21 cellular contexts compared by ENCODE assay signal in genomic region chr14:96486705-96487104, GRCh38. TPM values are rescaled to one million over a fixed set of nuclear protein-coding genes. Genes with fewer than 3 reads are reported as not detected.
DNase-seq lines count a peak whose midpoint lies in the region; ATAC-seq, FAIRE-seq and TF ChIP-seq lines count a peak whose summit lies in the region.
"Had no signal": no experiment of that assay in that cellular context is flagged by ENCODE, and none has a peak within 500 bp of the region (broad histone marks: within the 10 kb centered on the region; RNA-seq: fewer than 3 reads in every experiment).

No MANE protein-coding gene starts in this region.

- no peak overlapping the region for H3K27ac ChIP-seq in GM12878 (ENCODE audit: control insufficient read depth, insufficient read depth)
- H3K27ac ChIP-seq: cardiac muscle cell, ovary, skin epidermis, WERI-Rb-1 had no signal

- H3K4me2 ChIP-seq in GM12878 (ENCODE audit: control insufficient read depth, insufficient read depth), result 0 out of 2 replicates have a peak overlapping the region, but pooled peaks have one; percentile 5

- no peaks in the 10 kb centered on the region for H3K79me2 ChIP-seq in GM12878 (ENCODE audit: control insufficient read depth, insufficient read depth, low read length)

- FAIRE-seq in GM12878 (lab: Jason Lieb, UNC), result no peak

- peaks cover 15% of the 10 kb centered on the region for H3K27me3 Mint-ChIP-seq in activated CD8-positive, alpha-beta T cell treated with anti-CD3 and anti-CD28 coated beads, Interleukin-2, amount 10 ng/mL, durations not matched to agents 7 days and 5 days (ENCODE audit: low read depth)
- H3K27me3 Mint-ChIP-seq: type B pancreatic cell had no signal

- no peak overlapping the region for H3K4me3 Mint-ChIP-seq in activated CD8-positive, alpha-beta T cell treated with anti-CD3 and anti-CD28 coated beads, Interleukin-2, amount 10 ng/mL, durations not matched to agents 7 days and 5 days
- H3K4me3 Mint-ChIP-seq: activated CD8-positive, alpha-beta T cell treated with anti-CD3 and anti-CD28 coated beads for 36 hours; activated naive CD8-positive, alpha-beta T cell treated with anti-CD3 and anti-CD28 coated beads, Interleukin-2, amount 50 U/mL, for 24 hours; immature natural killer cell; type B pancreatic cell had no signal

- BruUV-seq in GM12878 (replicated peaks; lab: Mats Ljungman, UMichigan), result no TSS peak

- no peaks in the 10 kb centered on the region for H3K4me1 Mint-ChIP-seq in activated CD8-positive, alpha-beta T cell treated with anti-CD3 and anti-CD28 coated beads, Interleukin-2, amount 10 ng/mL, durations not matched to agents 7 days and 5 days (ENCODE audit: low read depth)
- H3K4me1 Mint-ChIP-seq: immature natural killer cell had no signal

- SMC1A ChIA-PET in GM12878 (lab: Charles Lee; ENCODE audit: uncharacterized antibody, unreplicated experiment), result interaction anchor here (0.6 kb wide), 1 partner anchor 60 kb away, joined by 3 read pairs; no protein-coding TSS in a partner anchor

- H3K9me3 Mint-ChIP-seq in activated CD8-positive, alpha-beta T cell treated with anti-CD3 and anti-CD28 coated beads, Interleukin-2, amount 10 ng/mL, durations not matched to agents 7 days and 5 days (ENCODE audit: insufficient read depth), result no peaks in the 10 kb centered on the region
- H3K9me3 Mint-ChIP-seq: activated CD8-positive, alpha-beta T cell treated with anti-CD3 and anti-CD28 coated beads for 36 hours; activated naive CD8-positive, alpha-beta T cell treated with anti-CD3 and anti-CD28 coated beads, Interleukin-2, amount 50 U/mL, for 24 hours; immature natural killer cell; type B pancreatic cell had no signal

- in situ Hi-C loops in GM12878 (cut with MboI), result no loop called here

- no peaks in the 10 kb centered on the region for H3K27me3 ChIP-seq in GM12878 (replicated peaks in 1 of 2; ENCODE audit: control insufficient read depth in 2 of 2, insufficient read depth in 2 of 2, low read length in 1 of 2)
- H3K27me3 ChIP-seq: cardiac muscle cell, ovary had no signal

- no peaks in the 10 kb centered on the region for H3K36me3 ChIP-seq in GM12878 (ENCODE audit: control insufficient read depth in 2 of 2, insufficient read depth in 2 of 2, low read length in 1 of 2)
- H3K36me3 ChIP-seq: cardiac muscle cell, ovary, WERI-Rb-1 had no signal

- H2AFZ ChIP-seq in GM12878 (ENCODE audit: control insufficient read depth, low read depth, low read length), result peak overlapping the region; percentile 10; the same call in 1 of the 2 replicates

- no peak for TF ChIP-seq CTCF in GM12878 (IDR thresholded peaks at IDR 0.05 in 2 of 3, conservative IDR thresholded peaks at IDR 0.05 in 1 of 3; ENCODE audit: control insufficient read depth in 2 of 3, extremely low read depth in 1 of 3, insufficient read depth in 1 of 3, low read depth in 3 of 3, low read length in 3 of 3)

- intact Hi-C loops in GM12878 (cut with micrococcal nuclease; ENCODE audit: unreplicated experiment), result no loop called here

- no peak overlapping the region for H3K9ac ChIP-seq in GM12878 (ENCODE audit: control insufficient read depth, insufficient read depth, low read length)

- 0% methylated on average over 4 of the region's 4 CpGs for WGBS in GM12878 (ENCODE audit: insufficient coverage, insufficient replicate concordance, low lambda C conversion rate, missing lambda C conversion rate)

- H4K20me1 ChIP-seq in GM12878 (ENCODE audit: control insufficient read depth, insufficient read depth), result no peaks in the 10 kb centered on the region

- TF ChIP-seq POLR2A in GM12878 (IDR thresholded peaks at IDR 0.05; ENCODE audit: low read depth, low read length), result no peak

- TF ChIP-seq EP300 in GM12878 (IDR thresholded peaks at IDR 0.05; ENCODE audit: borderline replicate concordance in 1 of 2, control insufficient read depth in 1 of 2, low read depth in 2 of 2, low read length in 2 of 2), result no peak

- H3K4me1 ChIP-seq in GM12878 (ENCODE audit: control insufficient read depth, insufficient read depth, low read length), result no peaks in the 10 kb centered on the region

- ATAC-seq in GM18861 (IDR thresholded peaks at IDR 0.05; ENCODE audit: unreplicated experiment) (peak; percentile 76), GM21528 (IDR thresholded peaks at IDR 0.05; ENCODE audit: low FRiP score, unreplicated experiment) (peak; percentile 75), HG03175 (IDR thresholded peaks at IDR 0.05; ENCODE audit: unreplicated experiment) (peak; percentile 74), GM12878 (peak; percentile 74), HG02973 (IDR thresholded peaks at IDR 0.05; ENCODE audit: unreplicated experiment) (no peak)
- no peak for ATAC-seq in activated CD8-positive, alpha-beta T cell treated with anti-CD3 and anti-CD28 coated beads, Interleukin-2, amount 10 ng/mL, durations not matched to agents 7 days and 5 days
- ATAC-seq: activated CD8-positive, alpha-beta T cell treated with anti-CD3 and anti-CD28 coated beads for 36 hours; activated naive CD8-positive, alpha-beta T cell treated with anti-CD3 and anti-CD28 coated beads, Interleukin-2, amount 50 U/mL, for 24 hours had no signal

- no peak for TF ChIP-seq RAD21 in GM12878 (IDR thresholded peaks at IDR 0.05; ENCODE audit: insufficient read depth, low read depth, low read length)

- H3K4me3 ChIP-seq in GM12878, result no peak overlapping the region
- H3K4me3 ChIP-seq: cardiac muscle cell, ovary, skin epidermis had no signal

- no peaks in the 10 kb centered on the region for H3K36me3 Mint-ChIP-seq in activated CD8-positive, alpha-beta T cell treated with anti-CD3 and anti-CD28 coated beads, Interleukin-2, amount 10 ng/mL, durations not matched to agents 7 days and 5 days (ENCODE audit: low read depth)
- H3K36me3 Mint-ChIP-seq: immature natural killer cell had no signal

- no peak for DNase-seq in GM12878 (ENCODE audit: low read depth, low spot score)
- no peak for DNase-seq in T-helper 1 cell
- DNase-seq in DMS53 treated with DMSO at 0.1 percent for 48 hours (lab: John Stamatoyannopoulos, UW; ENCODE audit: unreplicated experiment), result no peak
- DNase-seq in activated CD8-positive, alpha-beta T cell treated with anti-CD3 and anti-CD28 coated beads, Interleukin-2, amount 10 ng/mL, durations not matched to agents 7 days and 5 days, result no peak
- DNase-seq: activated CD8-positive, alpha-beta T cell treated with anti-CD3 and anti-CD28 coated beads for 36 hours; activated naive CD8-positive, alpha-beta T cell treated with anti-CD3 and anti-CD28 coated beads, Interleukin-2, amount 50 U/mL, for 24 hours; AML-193; immature natural killer cell; NCI-H2029 treated with DMSO at 0.1 percent for 48 hours; NCI-H69; ovary; RPMI8226; stimulated activated CD4-positive, alpha-beta T cell treated with anti-CD3 and anti-CD28 coated beads, Interleukin-4, amount 100 ng/mL, for 4 hours; WERI-Rb-1 had no signal

- H3K27ac Mint-ChIP-seq in activated CD8-positive, alpha-beta T cell treated with anti-CD3 and anti-CD28 coated beads, Interleukin-2, amount 10 ng/mL, durations not matched to agents 7 days and 5 days, result no peak overlapping the region
- H3K27ac Mint-ChIP-seq: activated CD8-positive, alpha-beta T cell treated with anti-CD3 and anti-CD28 coated beads for 36 hours; activated naive CD8-positive, alpha-beta T cell treated with anti-CD3 and anti-CD28 coated beads, Interleukin-2, amount 50 U/mL, for 24 hours; immature natural killer cell; type B pancreatic cell had no signal

- no peaks in the 10 kb centered on the region for H3K9me3 ChIP-seq in GM12878 (replicated peaks; ENCODE audit: control insufficient read depth, insufficient read depth, low read length)

- CTCF ChIA-PET in GM12878 (lab: Yijun Ruan, JAX), result interaction anchor here (0.6 kb wide), 1 partner anchor 115 kb away, joined by 3 read pairs; no protein-coding TSS in a partner anchor
- CTCF ChIA-PET in activated CD8-positive, alpha-beta T cell treated with anti-CD3 and anti-CD28 coated beads, Interleukin-2, amount 10 ng/mL, durations not matched to agents 7 days and 5 days (lab: Charles Lee), result no interaction called here

- RAD21 ChIA-PET in GM12878 (lab: Charles Lee; ENCODE audit: unreplicated experiment), result no interaction called here

- POLR2A ChIA-PET in GM12878 (lab: Charles Lee), result no interaction called here
- POLR2A ChIA-PET in activated CD8-positive, alpha-beta T cell treated with anti-CD3 and anti-CD28 coated beads, Interleukin-2, amount 10 ng/mL, durations not matched to agents 7 days and 5 days (lab: Charles Lee), result no interaction called here

RNA-seq across cellular contexts. Expression of gene PAPOLA, which starts 15.5 kb away (rescaled TPM):
- total RNA-seq in GM12878 (2013; cell fraction: nucleolus; rRNA removed), result 478 and 480 TPM in 2 replicates
- 83.8 and 90.7 TPM in 2 replicates for total RNA-seq in GM12878 (2014; rRNA removed)
- 106 and 108 TPM in 2 replicates for total RNA-seq in GM12878 (2014; rRNA removed; fragmentation: Illumina TruSeq; extraction: Trizol)
- total RNA-seq in GM12878 (2021), result 119 and 122 TPM in 2 replicates
- 50.1 TPM for polyA plus RNA-seq in GM12878 (2011; ENCODE audit: low read depth)
- 185 and 260 TPM in 2 replicates for polyA plus RNA-seq in GM12878 (2011; rRNA removed)
- polyA plus RNA-seq in GM12878 (2011; cell fraction: cytosol; rRNA removed), result 103 and 109 TPM in 2 replicates
- polyA plus RNA-seq in GM12878 (2011; cell fraction: nucleus; rRNA removed), result 108 and 113 TPM in 2 replicates
- 73.7 and 92.7 TPM in 2 replicates for polyA plus RNA-seq in GM12878 (2012)
- polyA plus RNA-seq in GM12878 (2014; fragmentation: Illumina TruSeq; extraction: Trizol), result 127 and 150 TPM in 2 replicates
- 10 to 100 TPM; 46.0 to 53.2 TPM for polyA plus RNA-seq in GM12878 (2014; fragmentation: Nextera tagmentation; extraction: Ambion mirVana)
- 66.1 and 78.7 TPM in 2 replicates for polyA plus RNA-seq in GM12878 (2014; rRNA removed)
- polyA plus RNA-seq in GM12878 (2016; fragmentation: Nextera tagmentation; extraction: Ambion mirVana), result 100 to 1,000 TPM; 139 to 156 TPM
- 170 and 260 TPM in 2 replicates for polyA minus RNA-seq in GM12878 (2011; rRNA and poly(A)+ RNA removed)
- polyA minus RNA-seq in GM12878 (2011; cell fraction: cytosol; rRNA and poly(A)+ RNA removed), result 61.6 and 93.7 TPM in 2 replicates
- 137 and 220 TPM in 2 replicates for polyA minus RNA-seq in GM12878 (2011; cell fraction: nucleus; rRNA and poly(A)+ RNA removed)
- 100 to 1,000 TPM; 163 to 166 TPM for total RNA-seq in activated CD8-positive, alpha-beta T cell treated with anti-CD3 and anti-CD28 coated beads, Interleukin-2, amount 10 ng/mL, durations not matched to agents 7 days and 5 days

Comparison
In these comparisons a context has a peak if more than half of its experiments do, and no peak if none do; other contexts are left out.
1. ATAC-seq: peak in GM18861 (single experiment), GM21528 (single experiment), HG03175 (single experiment) and GM12878 (single experiment); none in HG02973 (single experiment) and activated CD8-positive, alpha-beta T cell treated with anti-CD3 and anti-CD28 coated beads, Interleukin-2, amount 10 ng/mL, durations not matched to agents 7 days and 5 days (single experiment).